Comparison of ENCODE assay signal across 23 cellular contexts in the genomic region with DNA sequence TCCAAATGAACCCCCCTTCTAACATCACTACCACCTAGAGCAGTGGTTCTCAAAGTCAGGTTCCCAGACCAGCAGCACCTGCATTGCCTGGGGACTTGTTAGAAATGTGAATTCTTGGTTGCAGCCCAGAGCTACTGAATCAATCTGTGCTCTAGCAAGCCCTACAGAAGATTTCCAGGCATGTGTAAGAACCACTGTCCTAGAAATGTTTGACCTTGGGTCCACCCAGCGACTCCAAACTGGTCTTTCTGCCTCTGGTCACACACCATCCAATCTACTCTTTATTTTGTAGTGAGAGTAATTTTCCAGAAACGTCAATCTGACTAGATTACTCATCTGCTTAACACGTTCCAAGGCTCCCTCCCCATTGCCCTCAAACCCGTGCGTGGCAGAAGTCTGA.
"Had no signal": no experiment of that assay in that cellular context is flagged by ENCODE, and none has a peak within 500 bp of the region (broad histone marks: within the 10 kb centered on the region; RNA-seq: fewer than 3 reads in every experiment).

No MANE protein-coding gene starts in this region.

- ATAC-seq: naive thymus-derived CD8-positive, alpha-beta T cell; psoas muscle; stimulated activated effector memory CD8-positive, alpha-beta T cell treated with anti-CD3 and anti-CD28 coated beads, Interleukin-12 subunit alpha, Interleukin-12 subunit beta, amount 100 ng/mL, for 72 hours; stimulated activated naive B cell treated with anti-CD40 and anti-IgM and Interleukin-4, amounts not matched to agents 10 μg/mL and 1 μg/mL and 100 μg/mL, for 72 hours; upper lobe of right lung had no signal

- DNase-seq: naive thymus-derived CD8-positive, alpha-beta T cell; nephron progenitor cell; nucleus accumbens; psoas muscle; right cardiac atrium; sigmoid colon; stimulated activated CD4-positive, alpha-beta T cell treated with anti-CD3 and anti-CD28 coated beads, Interleukin-15, amount 100 ng/mL, for 24 hours; stimulated activated CD4-positive, alpha-beta T cell treated with anti-CD3 and anti-CD28 coated beads, Interleukin-2, amount 100 ng/mL, for 24 hours; stimulated activated CD4-positive, alpha-beta T cell treated with anti-CD3 and anti-CD28 coated beads, Interleukin-2, amount 100 ng/mL, for 48 hours; stimulated activated CD4-positive, alpha-beta T cell treated with anti-CD3 and anti-CD28 coated beads, Interleukin-4, amount 100 ng/mL, for 24 hours; stimulated activated naive B cell treated with anti-CD40 and anti-IgM and Interleukin-4, amounts not matched to agents 10 μg/mL and 1 μg/mL and 100 μg/mL, for 72 hours; stimulated activated naive CD4-positive, alpha-beta T cell treated with Interleukin-2 at 50 U/mL for 16 hours; upper lobe of right lung; uterus had no signal

- H3K36me3 ChIP-seq: neutrophil, right lobe of liver, sigmoid colon, stomach, thoracic aorta, thyroid gland, tibial nerve, upper lobe of right lung, uterus had no signal

- H3K4me1 ChIP-seq: parathyroid adenoma, psoas muscle, sigmoid colon, upper lobe of right lung, uterus had no signal

- FAIRE-seq: small intestine had no signal

- H3K27ac ChIP-seq: neutrophil, parathyroid adenoma, psoas muscle, sigmoid colon, stomach, thoracic aorta, thyroid gland, tibial nerve, upper lobe of right lung, uterus had no signal

- H3K4me3 ChIP-seq: psoas muscle, right lobe of liver, sigmoid colon, stomach, thoracic aorta, thyroid gland, tibial nerve, upper lobe of right lung, uterus had no signal

- H3K27me3 ChIP-seq: right lobe of liver, thyroid gland, tibial nerve, upper lobe of right lung, uterus had no signal

- H3K9me3 ChIP-seq: neutrophil, right lobe of liver, thoracic aorta, thyroid gland, upper lobe of right lung, uterus had no signal
